ENCODE assay signal across 16 cellular contexts in the genomic region with DNA sequence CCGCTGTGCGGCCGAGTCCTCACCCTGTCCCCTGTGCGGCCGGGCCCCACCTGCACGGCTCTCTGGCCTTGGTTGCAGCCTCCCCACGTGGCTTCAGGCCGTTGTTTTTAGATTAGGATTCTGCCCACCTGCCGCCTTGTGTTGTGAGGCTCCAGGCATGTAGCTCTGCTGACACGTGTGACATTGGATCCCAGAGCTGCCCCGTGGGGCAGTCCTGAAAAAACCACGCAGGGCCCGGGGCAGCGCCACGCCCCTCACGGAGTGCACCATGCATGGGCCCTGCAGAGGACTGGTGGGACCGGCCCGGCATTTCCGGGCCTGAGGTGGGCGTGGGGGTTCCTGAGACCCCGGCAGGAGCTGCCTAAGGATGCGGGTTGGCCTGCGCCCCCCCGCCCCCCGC. TPM values are rescaled to one million over a fixed set of nuclear protein-coding genes. Genes with fewer than 3 reads are reported as not detected.
DNase-seq lines count a peak whose midpoint lies in the region; ATAC-seq and TF ChIP-seq lines count a peak whose summit lies in the region.
"Had no signal": no experiment of that assay in that cellular context is flagged by ENCODE, and none has a peak within 500 bp of the region (broad histone marks: within the 10 kb centered on the region; RNA-seq: fewer than 3 reads in every experiment).

No MANE protein-coding gene starts in this region.

- H3K4me3 Mint-ChIP-seq in stimulated activated naive CD8-positive, alpha-beta T cell treated with anti-CD3 and anti-CD28 coated beads, Interleukin-15, amount 100 ng/mL, for 72 hours, result no peak overlapping the region
- no peak overlapping the region for H3K4me3 Mint-ChIP-seq in nephron
- H3K4me3 Mint-ChIP-seq: CD8-positive, alpha-beta memory T cell had no signal

- TF ChIP-seq CTCF in nephron (IDR thresholded peaks at IDR 0.05; ENCODE audit: unreplicated experiment in 3 of 3) (no peak), spleen (IDR thresholded peaks at IDR 0.05 in 8 of 11, conservative IDR thresholded peaks at IDR 0.05 in 3 of 11) (no peak), WERI-Rb-1 (IDR thresholded peaks at IDR 0.05; ENCODE audit: low read depth, low read length) (no peak)

- no peak overlapping the region for H3K4me3 ChIP-seq in spleen
- no peak overlapping the region for H3K4me3 ChIP-seq in WERI-Rb-1 (ENCODE audit: low read depth, low read length)
- H3K4me3 ChIP-seq: BLaER1, HAP-1 had no signal

- H3K4me1 ChIP-seq in spleen, result peaks cover 8 to 50% (median 32%) of the 10 kb centered on the region in 6 donors
- H3K4me1 ChIP-seq: HAP-1 had no signal

- no peak for DNase-seq in stimulated activated naive CD8-positive, alpha-beta T cell treated with anti-CD3 and anti-CD28 coated beads, Interleukin-15, amount 100 ng/mL, for 72 hours
- DNase-seq in stimulated activated naive CD8-positive, alpha-beta T cell treated with anti-CD3 and anti-CD28 coated beads, Interleukin-15, Interleukin-2, amounts not matched to agents 100 U/mL and 50 U/mL, for 24 hours, result no peak
- DNase-seq in spleen (peak; percentile 66), WERI-Rb-1 (no peak), ecto neural progenitor cell (ENCODE audit: low spot score) (no peak)
- DNase-seq: 8988T; AML-193; Caco-2; CD8-positive, alpha-beta memory T cell; DMS53; GF-D8; GOT3 had no signal

- H3K4me1 Mint-ChIP-seq in stimulated activated naive CD8-positive, alpha-beta T cell treated with anti-CD3 and anti-CD28 coated beads, Interleukin-15, amount 100 ng/mL, for 72 hours, result peaks cover 6% of the 10 kb centered on the region
- peaks cover 49% of the 10 kb centered on the region for H3K4me1 Mint-ChIP-seq in nephron
- H3K4me1 Mint-ChIP-seq: CD8-positive, alpha-beta memory T cell had no signal

- H3K27me3 ChIP-seq in spleen (replicated peaks in 1 of 7) (no peaks in the 10 kb centered on the region), WERI-Rb-1 (ENCODE audit: insufficient read depth, low read depth, severe bottlenecking) (no peaks in the 10 kb centered on the region)
- H3K27me3 ChIP-seq: BLaER1 had no signal

- no peak for TF ChIP-seq POLR2A in spleen (IDR thresholded peaks at IDR 0.05)

- H3K9me3 ChIP-seq in spleen (no peaks in the 10 kb centered on the region), WERI-Rb-1 (ENCODE audit: severe bottlenecking) (no peaks in the 10 kb centered on the region)
- H3K9me3 ChIP-seq: BLaER1, Caco-2, HAP-1 had no signal

- peaks cover 8% of the 10 kb centered on the region for H3K36me3 Mint-ChIP-seq in nephron (ENCODE audit: low read depth)

- ATAC-seq in stimulated activated naive CD8-positive, alpha-beta T cell treated with anti-CD3 and anti-CD28 coated beads, Interleukin-15, amount 100 ng/mL, for 72 hours, result peak; percentile 41
- ATAC-seq in stimulated activated naive CD8-positive, alpha-beta T cell treated with anti-CD3 and anti-CD28 coated beads, Interleukin-15, Interleukin-2, amounts not matched to agents 100 U/mL and 50 U/mL, for 24 hours, result no peak
- ATAC-seq in HG03175 (IDR thresholded peaks at IDR 0.05; ENCODE audit: unreplicated experiment), result no peak

- H3K27me3 Mint-ChIP-seq in stimulated activated naive CD8-positive, alpha-beta T cell treated with anti-CD3 and anti-CD28 coated beads, Interleukin-15, amount 100 ng/mL, for 72 hours, result no peaks in the 10 kb centered on the region
- peaks cover 3% of the 10 kb centered on the region for H3K27me3 Mint-ChIP-seq in nephron (ENCODE audit: low read depth)
- H3K27me3 Mint-ChIP-seq: CD8-positive, alpha-beta memory T cell had no signal

- intact Hi-C loops in spleen (cut with DNase I; ENCODE audit: low total_unique reads), result no loop called here

- H3K36me3 ChIP-seq in spleen (peaks cover 0 to 64% (median 22%) of the 10 kb centered on the region in 6 donors), WERI-Rb-1 (peaks cover 35% of the 10 kb centered on the region)
- H3K36me3 ChIP-seq: HAP-1 had no signal

- no peaks in the 10 kb centered on the region for H3K9me3 Mint-ChIP-seq in stimulated activated naive CD8-positive, alpha-beta T cell treated with anti-CD3 and anti-CD28 coated beads, Interleukin-15, amount 100 ng/mL, for 72 hours
- no peaks in the 10 kb centered on the region for H3K9me3 Mint-ChIP-seq in nephron
- H3K9me3 Mint-ChIP-seq: CD8-positive, alpha-beta memory T cell had no signal

- no peak overlapping the region for H3K27ac Mint-ChIP-seq in stimulated activated naive CD8-positive, alpha-beta T cell treated with anti-CD3 and anti-CD28 coated beads, Interleukin-15, amount 100 ng/mL, for 72 hours
- peak overlapping the region in 2 of 3 experiments; percentile 73 to 74 for H3K27ac Mint-ChIP-seq in nephron

- 88 to 93% (median 91%) methylated on average over 22 to 25 of the region's 25 CpGs for WGBS in spleen, 5 donors

- H3K27ac ChIP-seq in spleen, result no peak overlapping the region
- no peak overlapping the region for H3K27ac ChIP-seq in WERI-Rb-1
- H3K27ac ChIP-seq: BLaER1 had no signal

RNA-seq across cellular contexts. Expression of a gene that starts 27.8 kb away (rescaled TPM):
- 10 to 100 TPM; 23.0 to 35.7 (median 31.5) TPM for total RNA-seq in spleen
- 10 to 100 TPM; 24.0 to 41.1 (median 25.4) TPM for polyA plus RNA-seq in spleen

Comparison
In these comparisons a context has a peak if more than half of its experiments do, and no peak if none do; other contexts are left out.
1. H3K27ac Mint-ChIP-seq: peak in nephron (2 of 3); none in stimulated activated naive CD8-positive, alpha-beta T cell treated with anti-CD3 and anti-CD28 coated beads, Interleukin-15, amount 100 ng/mL, for 72 hours (0 of 2).